Comparison of ENCODE assay signal across 8 cellular contexts in the genomic region with DNA sequence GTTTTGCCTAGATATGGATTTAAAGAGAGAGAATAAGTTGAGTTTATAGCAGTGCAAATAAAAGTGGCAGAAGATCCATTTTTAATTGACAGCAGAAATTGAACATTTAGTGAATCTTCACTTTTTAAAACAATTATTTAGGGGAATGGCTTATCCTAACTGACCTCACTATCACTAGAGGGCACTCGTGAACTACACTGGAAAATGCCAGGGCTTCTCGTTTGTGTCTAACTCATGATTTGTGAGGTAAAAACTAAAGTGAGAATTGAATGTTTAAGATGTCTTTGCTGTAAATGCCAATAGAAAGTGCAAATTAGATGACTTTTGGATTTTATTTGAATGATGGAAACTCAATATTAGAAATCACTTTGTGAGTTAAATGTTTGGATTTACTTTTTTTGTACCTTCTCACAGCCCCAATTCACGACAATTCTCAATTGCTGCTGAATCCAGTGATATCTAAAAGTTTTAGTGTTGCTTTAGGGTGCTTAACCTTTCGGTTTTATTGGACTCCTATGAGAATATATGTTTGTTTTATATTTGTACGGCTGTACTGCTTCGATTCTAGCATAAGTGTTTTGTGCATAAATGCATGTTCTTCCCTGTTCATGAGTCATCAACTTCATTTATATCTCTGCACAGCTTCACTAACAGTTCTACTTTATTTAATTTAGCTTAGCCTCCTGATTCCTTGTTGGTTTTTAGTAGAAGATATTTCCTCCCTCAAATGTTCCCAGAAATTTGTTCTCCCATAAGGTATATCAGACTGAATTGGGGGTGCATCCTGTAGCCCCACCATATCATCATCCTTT.
A peak's percentile ranks its signal among the peaks of the same experiment; 100 is the strongest.
DNase-seq lines count a peak whose midpoint lies in the region; ATAC-seq, FAIRE-seq and TF ChIP-seq lines count a peak whose summit lies in the region.

No MANE protein-coding gene starts in this region.

- TF ChIP-seq CTCF in GM12875 (IDR thresholded peaks at IDR 0.05; ENCODE audit: borderline replicate concordance, insufficient read depth, low read depth, low read length), result peak; percentile 49; the same call in 1 of the 2 replicates
- TF ChIP-seq CTCF in K562 (IDR thresholded peaks at IDR 0.05 in 2 of 3, conservative IDR thresholded peaks at IDR 0.05 in 1 of 3; ENCODE audit: insufficient read depth in 2 of 3, low read depth in 1 of 3, low read length in 3 of 3), result peak; percentile 35 to 73 (median 54); a peak in 5 of 6 replicates
- TF ChIP-seq CTCF in kidney epithelial cell (IDR thresholded peaks at IDR 0.05; ENCODE audit: insufficient read depth, low read length, poor library complexity, severe bottlenecking), result peak; percentile 78

- H3K79me2 ChIP-seq in K562 (ENCODE audit: control insufficient read depth, insufficient read depth, low read length), result no peaks in the 10 kb centered on the region

- no peak for TF ChIP-seq EP300 in K562 (IDR thresholded peaks at IDR 0.05; ENCODE audit: low read length)

- no peaks in the 10 kb centered on the region for H4K20me1 ChIP-seq in K562 (replicated peaks; ENCODE audit: control insufficient read depth, insufficient read depth, low read length)

- H3K27me3 ChIP-seq in K562 (ENCODE audit: control insufficient read depth in 2 of 2, insufficient read depth in 2 of 2, low read length in 2 of 2) (no peaks in the 10 kb centered on the region), kidney epithelial cell (ENCODE audit: control insufficient read depth, insufficient read depth, low read length) (peaks cover 4% of the 10 kb centered on the region)

- H3K36me3 ChIP-seq in K562 (ENCODE audit: control insufficient read depth, insufficient read depth, low read length), result no peaks in the 10 kb centered on the region
- no peaks in the 10 kb centered on the region for H3K36me3 ChIP-seq in kidney epithelial cell (ENCODE audit: control insufficient read depth, insufficient read depth, low read length)

- H3K4me2 ChIP-seq in K562 (ENCODE audit: insufficient read depth, low read length), result no peak overlapping the region

- in situ Hi-C loops in K562 (cut with MboI), result loop anchor here (5.0 to 10.0 kb wide), 2 partner anchors 548 to 741 kb away; no protein-coding TSS in a partner anchor

- peak; percentile 52 for FAIRE-seq in K562 (lab: Jason Lieb, UNC)

- peak; percentile 74 to 81 for TF ChIP-seq RAD21 in K562 (CRISPR knock-in tag; conservative IDR thresholded peaks at IDR 0.05 in 1 of 2, IDR thresholded peaks at IDR 0.05 in 1 of 2)

- H3K9ac ChIP-seq in K562 (ENCODE audit: insufficient read depth in 1 of 2, low read depth in 2 of 2, low read length in 2 of 2), result no peak overlapping the region

- WGBS in K562 (ENCODE audit: insufficient coverage, low coverage, missing lambda C conversion rate), result 0% methylated on average over 6 of the region's 6 CpGs

- no peak for TF ChIP-seq POLR2A in K562 (conservative IDR thresholded peaks at IDR 0.05)

- H3K4me1 ChIP-seq in K562 (replicated peaks in 1 of 2; ENCODE audit: control insufficient read depth in 2 of 2, insufficient read depth in 2 of 2, low read length in 2 of 2), result no peaks in the 10 kb centered on the region

- H3K27ac ChIP-seq in K562 (ENCODE audit: extremely low read depth, low read depth, low read length), result no peak overlapping the region

- CTCF ChIA-PET in K562 (lab: Yijun Ruan, JAX; ENCODE audit: low intra/inter-chr PET ratio), result interaction anchor here (0.6 to 1.3 kb wide), 2 partner anchors 533 to 541 kb away, joined by 4 to 8 read pairs; no protein-coding TSS in a partner anchor

- peak; percentile 37 for DNase-seq in AG08396 (ENCODE audit: low spot score)
- DNase-seq in NCI-H2227 (lab: John Stamatoyannopoulos, UW; ENCODE audit: unreplicated experiment), result peak; percentile 47
- peak; percentile 14 to 40 (median 16) for DNase-seq in K562 (ENCODE audit: extremely low read depth in 1 of 4, low spot score in 3 of 4)
- no peak for DNase-seq in kidney epithelial cell (ENCODE audit: low read depth)

- H3K4me3 ChIP-seq in GM12875 (ENCODE audit: low read depth, low read length) (no peak overlapping the region), K562 (no peak overlapping the region), kidney epithelial cell (ENCODE audit: low read depth, low read length) (no peak overlapping the region)

- POLR2A ChIA-PET in K562 (lab: Yijun Ruan, JAX), result no interaction called here

- peak; percentile 75 for ATAC-seq in K562
- no peak for ATAC-seq in GM21723 (IDR thresholded peaks at IDR 0.05; ENCODE audit: unreplicated experiment)
- no peak for ATAC-seq in HG03432 (IDR thresholded peaks at IDR 0.05; ENCODE audit: unreplicated experiment)
- ATAC-seq in GM21360 (IDR thresholded peaks at IDR 0.05; ENCODE audit: unreplicated experiment), result no peak

- H3K9me3 ChIP-seq in K562 (replicated peaks; ENCODE audit: control insufficient read depth, insufficient read depth, low read depth, low read length), result no peaks in the 10 kb centered on the region

- H3K9me1 ChIP-seq in K562 (ENCODE audit: control insufficient read depth, insufficient read depth, low read length), result no peaks in the 10 kb centered on the region

- intact Hi-C loops in K562 (cut with micrococcal nuclease), result loop anchor here (1.0 to 5.0 kb wide), 3 partner anchors 541 to 738 kb away; a partner anchor contains a TSS

- H2AFZ ChIP-seq in K562 (ENCODE audit: low read depth, low read length), result no peak overlapping the region

- no TSS peak for BruUV-seq in K562 (replicated peaks; lab: Mats Ljungman, UMichigan)

TF ChIP-seq in K562, 482 proteins besides CTCF, POLR2A, EP300 and RAD21:
- TF ChIP-seq, protein P1, sequence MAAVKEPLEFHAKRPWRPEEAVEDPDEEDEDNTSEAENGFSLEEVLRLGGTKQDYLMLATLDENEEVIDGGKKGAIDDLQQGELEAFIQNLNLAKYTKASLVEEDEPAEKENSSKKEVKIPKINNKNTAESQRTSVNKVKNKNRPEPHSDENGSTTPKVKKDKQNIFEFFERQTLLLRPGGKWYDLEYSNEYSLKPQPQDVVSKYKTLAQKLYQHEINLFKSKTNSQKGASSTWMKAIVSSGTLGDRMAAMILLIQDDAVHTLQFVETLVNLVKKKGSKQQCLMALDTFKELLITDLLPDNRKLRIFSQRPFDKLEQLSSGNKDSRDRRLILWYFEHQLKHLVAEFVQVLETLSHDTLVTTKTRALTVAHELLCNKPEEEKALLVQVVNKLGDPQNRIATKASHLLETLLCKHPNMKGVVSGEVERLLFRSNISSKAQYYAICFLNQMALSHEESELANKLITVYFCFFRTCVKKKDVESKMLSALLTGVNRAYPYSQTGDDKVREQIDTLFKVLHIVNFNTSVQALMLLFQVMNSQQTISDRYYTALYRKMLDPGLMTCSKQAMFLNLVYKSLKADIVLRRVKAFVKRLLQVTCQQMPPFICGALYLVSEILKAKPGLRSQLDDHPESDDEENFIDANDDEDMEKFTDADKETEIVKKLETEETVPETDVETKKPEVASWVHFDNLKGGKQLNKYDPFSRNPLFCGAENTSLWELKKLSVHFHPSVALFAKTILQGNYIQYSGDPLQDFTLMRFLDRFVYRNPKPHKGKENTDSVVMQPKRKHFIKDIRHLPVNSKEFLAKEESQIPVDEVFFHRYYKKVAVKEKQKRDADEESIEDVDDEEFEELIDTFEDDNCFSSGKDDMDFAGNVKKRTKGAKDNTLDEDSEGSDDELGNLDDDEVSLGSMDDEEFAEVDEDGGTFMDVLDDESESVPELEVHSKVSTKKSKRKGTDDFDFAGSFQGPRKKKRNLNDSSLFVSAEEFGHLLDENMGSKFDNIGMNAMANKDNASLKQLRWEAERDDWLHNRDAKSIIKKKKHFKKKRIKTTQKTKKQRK (IDR thresholded peaks at IDR 0.05; ENCODE audit: borderline replicate concordance, low read depth, low read length), result no peak
- TF ChIP-seq, protein P2, sequence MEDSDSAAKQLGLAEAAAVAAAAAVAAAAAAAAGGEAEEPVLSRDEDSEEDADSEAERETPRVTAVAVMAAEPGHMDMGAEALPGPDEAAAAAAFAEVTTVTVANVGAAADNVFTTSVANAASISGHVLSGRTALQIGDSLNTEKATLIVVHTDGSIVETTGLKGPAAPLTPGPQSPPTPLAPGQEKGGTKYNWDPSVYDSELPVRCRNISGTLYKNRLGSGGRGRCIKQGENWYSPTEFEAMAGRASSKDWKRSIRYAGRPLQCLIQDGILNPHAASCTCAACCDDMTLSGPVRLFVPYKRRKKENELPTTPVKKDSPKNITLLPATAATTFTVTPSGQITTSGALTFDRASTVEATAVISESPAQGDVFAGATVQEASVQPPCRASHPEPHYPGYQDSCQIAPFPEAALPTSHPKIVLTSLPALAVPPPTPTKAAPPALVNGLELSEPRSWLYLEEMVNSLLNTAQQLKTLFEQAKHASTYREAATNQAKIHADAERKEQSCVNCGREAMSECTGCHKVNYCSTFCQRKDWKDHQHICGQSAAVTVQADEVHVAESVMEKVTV (CRISPR knock-in tag; IDR thresholded peaks at IDR 0.05), result peak; percentile 61
